23 cellular contexts compared by ENCODE assay signal in genomic region chr2:196119926-196120325, GRCh38. TPM values are rescaled to one million over a fixed set of nuclear protein-coding genes. Genes with fewer than 3 reads are reported as not detected.
A peak's percentile ranks its signal among the peaks of the same experiment; 100 is the strongest.
DNase-seq lines count a peak whose midpoint lies in the region; ATAC-seq, FAIRE-seq and TF ChIP-seq lines count a peak whose summit lies in the region.
"Had no signal": no experiment of that assay in that cellular context is flagged by ENCODE, and none has a peak within 500 bp of the region (broad histone marks: within the 10 kb centered on the region; RNA-seq: fewer than 3 reads in every experiment).

No MANE protein-coding gene starts in this region.

- H3K36me3 ChIP-seq in breast epithelium (no peaks in the 10 kb centered on the region), mammary epithelial cell (ENCODE audit: insufficient read depth, low read length) (no peaks in the 10 kb centered on the region), H1 (ENCODE audit: control insufficient read depth in 2 of 4, insufficient read depth in 4 of 4, low read length in 3 of 4) (no peaks in the 10 kb centered on the region), suprapubic skin (no peaks in the 10 kb centered on the region)
- H3K36me3 ChIP-seq: BLaER1, HAP-1 had no signal

- H3K9me3 ChIP-seq in breast epithelium (no peaks in the 10 kb centered on the region), mammary epithelial cell (replicated peaks; ENCODE audit: insufficient read depth, low read length) (no peaks in the 10 kb centered on the region), H1 (ENCODE audit: insufficient read depth in 2 of 2, low read depth in 1 of 2, low read length in 1 of 2) (no peaks in the 10 kb centered on the region), suprapubic skin (no peaks in the 10 kb centered on the region)
- H3K9me3 ChIP-seq: BLaER1, HAP-1 had no signal

- no peak overlapping the region for H3K4me2 ChIP-seq in mammary epithelial cell (ENCODE audit: insufficient read depth, low read depth, low read length)
- H3K4me2 ChIP-seq in H1 (ENCODE audit: insufficient read depth in 1 of 2, low read depth in 2 of 2, low read length in 2 of 2) = no peak overlapping the region
- H3K4me2 ChIP-seq: BLaER1 had no signal

- no peak overlapping the region for H3K56ac ChIP-seq in H1 (replicated peaks; ENCODE audit: insufficient read length, low read depth, low read length)

- POLR2A ChIA-PET in H1 (lab: Charles Lee; ENCODE audit: partially characterized antibody) = no interaction called here

- intact Hi-C loops in breast epithelium (cut with DNase I; ENCODE audit: low total_unique reads) = no loop called here
- intact Hi-C loops in mammary epithelial cell (cut with micrococcal nuclease) = no loop called here

- no peak overlapping the region for H2AFZ ChIP-seq in mammary epithelial cell (ENCODE audit: low read depth, low read length)
- H2AFZ ChIP-seq in H1 (ENCODE audit: low read length) = no peak overlapping the region
- H2AFZ ChIP-seq: GM23248 had no signal

- 78% methylated on average over 3 of the region's 3 CpGs for WGBS in mammary epithelial cell (ENCODE audit: low coverage, missing lambda C conversion rate)
- 95% methylated on average over 3 of the region's 3 CpGs; no CpG with 5 or more reads in 1 of the 2 experiments for WGBS in H1 (ENCODE audit: extremely low coverage in 1 of 2, insufficient coverage in 1 of 2, insufficient read length in 1 of 2, insufficient replicate concordance in 2 of 2, low coverage in 1 of 2, low lambda C conversion rate in 2 of 2, missing lambda C conversion rate in 1 of 2), 2 experiments
- 64% methylated on average over 3 of the region's 3 CpGs for WGBS in suprapubic skin

- H3K9ac ChIP-seq in mammary epithelial cell (ENCODE audit: insufficient read depth, low read length) (no peak overlapping the region), H1 (replicated peaks in 1 of 4; ENCODE audit: extremely low read depth in 1 of 4, low read depth in 3 of 4, low read length in 3 of 4) (no peak overlapping the region)
- H3K9ac ChIP-seq: BLaER1, GM23248 had no signal

- H2BK12ac ChIP-seq in H1 (ENCODE audit: low read depth, low read length) = no peak overlapping the region

- no peaks in the 10 kb centered on the region for H3K27me3 ChIP-seq in breast epithelium
- no peaks in the 10 kb centered on the region for H3K27me3 ChIP-seq in mammary epithelial cell (ENCODE audit: insufficient read depth, low read length)
- H3K27me3 ChIP-seq in H1 (replicated peaks in 1 of 4; ENCODE audit: control insufficient read depth in 3 of 4, extremely low read depth in 1 of 4, insufficient read depth in 3 of 4, low read length in 3 of 4) = no peaks in the 10 kb centered on the region
- H3K27me3 ChIP-seq in suprapubic skin = no peaks in the 10 kb centered on the region
- H3K27me3 ChIP-seq: BLaER1 had no signal

- no peak for TF ChIP-seq EP300 in H1 (IDR thresholded peaks at IDR 0.05; ENCODE audit: borderline replicate concordance in 1 of 2, low read depth in 2 of 2, low read length in 2 of 2)
- no peak for TF ChIP-seq EP300 in suprapubic skin (IDR thresholded peaks at IDR 0.05)

- dilution Hi-C loops in mammary epithelial cell (cut with HindIII; ENCODE audit: low sequenced_read_pairs) = no loop called here

- no peak overlapping the region for H3K23ac ChIP-seq in H1 (ENCODE audit: insufficient read length)

- no TSS peak for BruUV-seq in mammary epithelial cell (replicated peaks; lab: Mats Ljungman, UMichigan)

- no peaks in the 10 kb centered on the region for H3K79me2 ChIP-seq in mammary epithelial cell (ENCODE audit: insufficient read depth, low read length)
- no peaks in the 10 kb centered on the region for H3K79me2 ChIP-seq in H1 (ENCODE audit: control insufficient read depth in 1 of 2, insufficient read depth in 2 of 2, low read length in 2 of 2)

- CTCF ChIA-PET in mammary epithelial cell (lab: Charles Lee; ENCODE audit: low non-redundant PET) (interaction anchor here (0.7 kb wide), 1 partner anchor 363 kb away, joined by 6 read pairs; no protein-coding TSS in a partner anchor), H1 (lab: Charles Lee; ENCODE audit: partially characterized antibody) (interaction anchor here (0.9 to 1.3 kb wide), 2 partner anchors 11 to 53 kb away, joined by 3 to 5 read pairs; no protein-coding TSS in a partner anchor)

- no peak overlapping the region for H3K4me3 ChIP-seq in breast epithelium
- H3K4me3 ChIP-seq in mammary epithelial cell (replicated peaks in 1 of 3; ENCODE audit: insufficient read depth in 1 of 3, low read depth in 2 of 3, low read length in 3 of 3) = no peak overlapping the region
- H3K4me3 ChIP-seq in H1 (ENCODE audit: extremely low read depth in 1 of 4, insufficient read depth in 2 of 4, low read depth in 3 of 4, low read length in 4 of 4) = no peak overlapping the region
- H3K4me3 ChIP-seq in suprapubic skin = no peak overlapping the region
- H3K4me3 ChIP-seq: BLaER1, GM23248, HAP-1 had no signal

- H2AK5ac ChIP-seq in H1 (ENCODE audit: low read depth, low read length) = no peak overlapping the region

- no peak overlapping the region for H2BK120ac ChIP-seq in H1 (replicated peaks; ENCODE audit: low read depth, low read length)

- H2BK20ac ChIP-seq in H1 (ENCODE audit: low read length) = peak overlapping the region; percentile 55; the same call in 1 of the 2 replicates

- H3K14ac ChIP-seq in H1 (ENCODE audit: insufficient read length) = no peak overlapping the region

- no peaks in the 10 kb centered on the region for H4K20me1 ChIP-seq in mammary epithelial cell (ENCODE audit: insufficient read depth, low read length)
- H4K20me1 ChIP-seq in H1 (replicated peaks in 1 of 2; ENCODE audit: control insufficient read depth in 1 of 2, insufficient read depth in 2 of 2, low read length in 2 of 2) = no peaks in the 10 kb centered on the region
- H4K20me1 ChIP-seq: BLaER1 had no signal

- no peak overlapping the region for H2BK5ac ChIP-seq in H1 (ENCODE audit: low read depth, low read length)

- H4K5ac ChIP-seq in H1 (ENCODE audit: insufficient read length, low read depth, low read length) = no peak overlapping the region

- H3K18ac ChIP-seq in H1 (ENCODE audit: extremely low read depth, low read length) = no peak overlapping the region

- TF ChIP-seq CTCF in breast epithelium (IDR thresholded peaks at IDR 0.05) (no peak), mammary epithelial cell (conservative IDR thresholded peaks at IDR 0.05 in 1 of 2, IDR thresholded peaks at IDR 0.05 in 1 of 2; ENCODE audit: extremely low read depth in 1 of 2, insufficient read depth in 1 of 2, low read depth in 1 of 2, low read length in 2 of 2) (no peak), H1 (IDR thresholded peaks at IDR 0.05; ENCODE audit: control extremely low read depth in 1 of 3, insufficient read depth in 1 of 3, low read depth in 1 of 3, low read length in 3 of 3) (no peak), suprapubic skin (IDR thresholded peaks at IDR 0.05) (no peak)

- H3K4me1 ChIP-seq in breast epithelium (no peaks in the 10 kb centered on the region), mammary epithelial cell (ENCODE audit: insufficient read depth, low read length) (no peaks in the 10 kb centered on the region), H1 (replicated peaks in 1 of 4; ENCODE audit: control insufficient read depth in 3 of 4, insufficient read depth in 4 of 4, low read length in 3 of 4) (no peaks in the 10 kb centered on the region), suprapubic skin (no peaks in the 10 kb centered on the region)
- H3K4me1 ChIP-seq: BLaER1, HAP-1 had no signal

- H3K79me1 ChIP-seq in H1 (ENCODE audit: low read depth, low read length) = no peaks in the 10 kb centered on the region

- no peak overlapping the region for H2BK15ac ChIP-seq in H1 (ENCODE audit: low read length)

- TF ChIP-seq RAD21 in H1 (IDR thresholded peaks at IDR 0.05 in 1 of 2, conservative IDR thresholded peaks at IDR 0.05 in 1 of 2; ENCODE audit: low read depth in 2 of 2, low read length in 2 of 2) = no peak

- no peak for TF ChIP-seq POLR2A in breast epithelium (IDR thresholded peaks at IDR 0.05)
- no peak for TF ChIP-seq POLR2A in H1 (IDR thresholded peaks at IDR 0.05; ENCODE audit: control extremely low read depth in 1 of 2, low read depth in 2 of 2, low read length in 2 of 2)
- TF ChIP-seq POLR2A in suprapubic skin (IDR thresholded peaks at IDR 0.05) = no peak

- in situ Hi-C loops in mammary epithelial cell (cut with MboI; ENCODE audit: low sequenced_read_pairs in 2 of 2) = no loop called here

- H3K27ac ChIP-seq in breast epithelium (peak overlapping the region; percentile 64 to 65), mammary epithelial cell (ENCODE audit: insufficient read depth, low read depth, low read length) (no peak overlapping the region), H1 (ENCODE audit: low read depth, low read length) (no peak overlapping the region), suprapubic skin (peak overlapping the region; percentile 44)
- H3K27ac ChIP-seq: 22Rv1, BLaER1, GM23248 had no signal

- H4K91ac ChIP-seq in H1 (replicated peaks; ENCODE audit: insufficient read length, low read length) = no peak overlapping the region

- no peaks in the 10 kb centered on the region for H3K23me2 ChIP-seq in H1 (ENCODE audit: low read depth, low read length)

- ATAC-seq in GM18867 (IDR thresholded peaks at IDR 0.05; ENCODE audit: unreplicated experiment) = no peak

- FAIRE-seq in H1 (lab: Jason Lieb, UNC) = no peak
- FAIRE-seq: A204.1, D721Med, GM12892, GM19239, H54 had no signal

- DNase-seq in breast epithelium (ENCODE audit: low spot score in 2 of 2) (no peak), mammary epithelial cell (no peak), H1 (ENCODE audit: low read depth in 1 of 2, low spot score in 2 of 2) (no peak), suprapubic skin (ENCODE audit: low spot score in 2 of 2) (no peak), C1 segment of cervical spinal cord (lab: John Stamatoyannopoulos, UW) (no peak)
- DNase-seq: CD4-positive, alpha-beta T cell; CD8-positive, alpha-beta memory T cell; DMS 273 treated with DMSO at 0.1 percent for 48 hours; DMS79 treated with DMSO at 0.1 percent for 48 hours; GF-D8; GM23248; HFFc6 had no signal

- no peak overlapping the region for H3K4ac ChIP-seq in H1 (replicated peaks; ENCODE audit: insufficient read length, low read depth, low read length)

- H4K8ac ChIP-seq in H1 (ENCODE audit: extremely low read depth, insufficient read depth, low read length) = no peak overlapping the region

RNA-seq across cellular contexts. Expression of gene DNAH7, which starts 51.3 kb away (rescaled TPM):
- total RNA-seq in breast epithelium (10 to 100 TPM in 1 of 3 donors, 1 to 10 TPM in 2; 1.3 to 10.5 (median 7.2) TPM), mammary epithelial cell (1 to 10 TPM in 1 of 2 donors, under 1 TPM in 1; 0.56 to 1.0 TPM), suprapubic skin (1 to 10 TPM in 1 of 4 donors, under 1 TPM in 3; 0.10 to 1.2 (median 0.27) TPM)
- polyA plus RNA-seq in mammary epithelial cell (0.10 TPM), H1 (2011; rRNA removed) (0.08 TPM in 2 replicates)
- polyA minus RNA-seq in mammary epithelial cell = not detected
- 0.07 and 0.21 TPM in 2 replicates for total RNA-seq in H1 (2021; fragmentation: NEBNext Ultra II Directional; extraction: Animal tissue kit (Norgen Biotek cat#: 25700))
- 0.05 TPM for polyA plus RNA-seq in H1 (2011; cell fraction: cytosol; rRNA removed)
- 0.41 TPM for polyA plus RNA-seq in H1 (2011; cell fraction: nucleus; rRNA removed)
- polyA plus RNA-seq in H1 (2012, experiment 1 of 2) = 0.12 to 0.54 TPM (median 0.23 TPM) in 4 replicates
- polyA plus RNA-seq in H1 (2012, experiment 2 of 2) = not detected
- polyA plus RNA-seq in H1 (2013, experiment 1 of 2) = 0.08 TPM
- polyA plus RNA-seq in H1 (2013, experiment 2 of 2) = 0.07 TPM
- polyA minus RNA-seq in H1 (2011; rRNA and poly(A)+ RNA removed) = 0.09 and 0.17 TPM in 2 replicates
- polyA minus RNA-seq in H1 (2011; cell fraction: cytosol; rRNA and poly(A)+ RNA removed) = not detected
- polyA minus RNA-seq in H1 (2011; cell fraction: nucleus; rRNA and poly(A)+ RNA removed) = 0.50 TPM
- total RNA-seq: CD4-positive, alpha-beta T cell; CD8-positive, alpha-beta memory T cell; G401 had no signal
- polyA plus RNA-seq: CD14-positive monocyte; CD8-positive, alpha-beta memory T cell had no signal

RNA-seq across cellular contexts. Expression of gene STK17B, which starts 51.5 kb away (rescaled TPM):
- total RNA-seq in breast epithelium (10 to 100 TPM; 51.7 to 85.8 (median 57.7) TPM), mammary epithelial cell (10 to 100 TPM in 1 of 2 donors, 1 to 10 TPM in 1; 5.7 to 11.6 TPM), suprapubic skin (10 to 100 TPM; 23.2 to 47.2 (median 37.6) TPM)
- polyA plus RNA-seq in mammary epithelial cell (4.3 TPM), H1 (2011; rRNA removed) (0.88 and 1.8 TPM in 2 replicates)
- 3.7 TPM for polyA minus RNA-seq in mammary epithelial cell
- 10.5 and 11.8 TPM in 2 replicates for total RNA-seq in H1 (2021; fragmentation: NEBNext Ultra II Directional; extraction: Animal tissue kit (Norgen Biotek cat#: 25700))
- 2.1 TPM for polyA plus RNA-seq in H1 (2011; cell fraction: cytosol; rRNA removed)
- polyA plus RNA-seq in H1 (2011; cell fraction: nucleus; rRNA removed) = 0.81 TPM
- 1.5 to 6.2 TPM (median 2.0 TPM) in 4 replicates for polyA plus RNA-seq in H1 (2012, experiment 1 of 2)
- polyA plus RNA-seq in H1 (2012, experiment 2 of 2) = 0.47 TPM
- 4.5 TPM for polyA plus RNA-seq in H1 (2013, experiment 1 of 2)
- 4.4 TPM for polyA plus RNA-seq in H1 (2013, experiment 2 of 2)
- polyA minus RNA-seq in H1 (2011; rRNA and poly(A)+ RNA removed) = 3.7 and 8.3 TPM in 2 replicates
- polyA minus RNA-seq in H1 (2011; cell fraction: cytosol; rRNA and poly(A)+ RNA removed) = 4.5 TPM
- polyA minus RNA-seq in H1 (2011; cell fraction: nucleus; rRNA and poly(A)+ RNA removed) = 6.0 TPM

Comparison
In these comparisons a context has a peak if more than half of its experiments do, and no peak if none do; other contexts are left out.
1. H3K27ac ChIP-seq: peak in breast epithelium (2 of 2) and suprapubic skin (single experiment); none in mammary epithelial cell (single experiment) and H1 (single experiment).